ENCODE assay signal across 18 cellular contexts in the genomic region with DNA sequence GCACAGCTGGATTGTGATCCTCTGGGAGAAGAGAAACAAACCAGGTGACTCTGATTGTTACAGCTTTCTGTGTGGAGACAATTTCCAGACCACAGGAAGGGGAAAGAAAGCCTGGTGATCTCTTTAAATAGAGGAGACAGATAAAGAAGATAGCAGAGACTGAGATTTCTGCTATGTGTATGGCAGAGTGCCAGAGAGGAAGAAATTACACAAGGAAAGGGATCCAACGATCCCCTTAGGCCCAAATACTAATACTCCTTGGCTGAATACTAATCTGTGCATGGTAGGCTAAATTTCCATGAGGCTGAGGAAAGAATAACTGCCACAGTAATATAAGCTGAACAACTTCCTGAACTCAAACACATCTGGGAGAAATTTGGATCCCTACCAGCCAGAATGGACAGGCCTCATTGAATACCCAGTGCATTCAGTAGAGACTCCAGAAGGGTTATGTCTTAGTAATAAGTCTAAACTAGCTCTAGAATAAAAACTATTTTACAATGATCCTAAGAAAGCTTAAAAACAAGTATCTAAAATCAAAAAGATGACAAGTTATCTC.
"Had no signal": no experiment of that assay in that cellular context is flagged by ENCODE, and none has a peak within 500 bp of the region (broad histone marks: within the 10 kb centered on the region; RNA-seq: fewer than 3 reads in every experiment).

No MANE protein-coding gene starts in this region.

- H3K27me3 ChIP-seq: ascending aorta, gastrocnemius medialis, heart left ventricle, neutrophil, tibial nerve, uterus had no signal

- ATAC-seq: activated CD4-positive, CD25-positive, alpha-beta regulatory T cell treated with anti-CD3 and anti-CD28 coated beads, Interleukin-2, amount 50 U/mL, for 24 hours; activated T-helper 17 cell treated with anti-CD3 and anti-CD28 coated beads, Interleukin-2, amount 50 U/mL, for 72 hours; esophagus mucosa; gastrocnemius medialis; mucosa of descending colon; naive thymus-derived CD4-positive, alpha-beta T cell had no signal

- H3K4me3 Mint-ChIP-seq: activated naive CD4-positive, alpha-beta T cell treated with anti-CD3 and anti-CD28 coated beads, Interleukin-2, amount 10 ng/mL, durations not matched to agents 7 days and 5 days; activated T-helper 17 cell treated with anti-CD3 and anti-CD28 coated beads, Interleukin-2, amount 50 U/mL, for 72 hours; naive thymus-derived CD4-positive, alpha-beta T cell had no signal

- H3K36me3 ChIP-seq: ascending aorta, gastrocnemius medialis, heart left ventricle, neutrophil, tibial nerve, uterus had no signal

- H3K4me3 ChIP-seq: ascending aorta, gastrocnemius medialis, heart left ventricle, mucosa of descending colon, skin epidermis, tibial nerve, uterus had no signal

- H3K4me1 ChIP-seq: ascending aorta, gastrocnemius medialis, uterus had no signal

- H3K9me3 Mint-ChIP-seq: activated naive CD4-positive, alpha-beta T cell treated with anti-CD3 and anti-CD28 coated beads, Interleukin-2, amount 10 ng/mL, durations not matched to agents 7 days and 5 days; activated T-helper 17 cell treated with anti-CD3 and anti-CD28 coated beads, Interleukin-2, amount 50 U/mL, for 72 hours; naive thymus-derived CD4-positive, alpha-beta T cell had no signal

- DNase-seq: activated CD4-positive, alpha-beta T cell treated with anti-CD3 and anti-CD28 coated beads, Interleukin-2, amount 50 U/mL, for 1 hour; activated CD8-positive, alpha-beta memory T cell treated with anti-CD3 and anti-CD28 coated beads for 24 hours; activated naive CD4-positive, alpha-beta T cell treated with anti-CD3 and anti-CD28 coated beads, Interleukin-2, amount 10 ng/mL, durations not matched to agents 7 days and 5 days; gastrocnemius medialis; heart left ventricle; mucosa of descending colon; naive thymus-derived CD4-positive, alpha-beta T cell; posterior cingulate gyrus; stimulated activated CD4-positive, alpha-beta T cell treated with anti-CD3 and anti-CD28 coated beads, Interleukin-4, amount 100 ng/mL, for 24 hours; stimulated activated naive CD4-positive, alpha-beta T cell; uterus had no signal

- H3K27ac ChIP-seq: ascending aorta, gastrocnemius medialis, neutrophil, skin epidermis, tibial nerve, uterus had no signal

- H3K27me3 Mint-ChIP-seq: activated T-helper 17 cell treated with anti-CD3 and anti-CD28 coated beads, Interleukin-2, amount 50 U/mL, for 72 hours had no signal

- H3K9me3 ChIP-seq: ascending aorta, gastrocnemius medialis, heart left ventricle, mucosa of descending colon, neutrophil, tibial nerve, uterus had no signal

- H3K27ac Mint-ChIP-seq: activated naive CD4-positive, alpha-beta T cell treated with anti-CD3 and anti-CD28 coated beads, Interleukin-2, amount 10 ng/mL, durations not matched to agents 7 days and 5 days; activated T-helper 17 cell treated with anti-CD3 and anti-CD28 coated beads, Interleukin-2, amount 50 U/mL, for 72 hours had no signal

- H3K36me3 Mint-ChIP-seq: activated naive CD4-positive, alpha-beta T cell treated with anti-CD3 and anti-CD28 coated beads, Interleukin-2, amount 10 ng/mL, durations not matched to agents 7 days and 5 days had no signal
